ENCODE assay signal across 1 cellular context in the genomic region with DNA sequence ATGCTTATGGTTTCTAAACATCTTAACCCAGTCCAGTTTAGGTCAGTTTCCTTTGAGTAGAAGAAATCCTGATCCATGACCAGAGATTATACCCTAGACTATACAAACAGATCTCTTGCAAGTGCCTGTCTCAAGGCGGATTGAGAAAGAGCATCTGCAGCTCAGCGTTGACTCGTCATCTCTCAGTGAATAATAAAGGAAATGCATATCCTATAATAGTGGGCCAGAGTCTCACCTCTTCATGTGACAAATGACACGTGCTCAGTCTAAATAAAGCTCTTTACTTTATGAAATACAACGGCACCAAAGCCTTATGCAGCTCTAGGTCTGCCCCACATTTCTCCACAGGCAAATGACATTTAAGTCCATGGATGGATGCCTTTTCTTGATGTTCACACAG.
TF ChIP-seq lines count a peak whose summit lies in the region.

No MANE protein-coding gene starts in this region.

TF ChIP-seq in SK-N-SH, 30 proteins besides CTCF, POLR2A, EP300 and RAD21 (continued from another document):
- TF ChIP-seq, protein P1, sequence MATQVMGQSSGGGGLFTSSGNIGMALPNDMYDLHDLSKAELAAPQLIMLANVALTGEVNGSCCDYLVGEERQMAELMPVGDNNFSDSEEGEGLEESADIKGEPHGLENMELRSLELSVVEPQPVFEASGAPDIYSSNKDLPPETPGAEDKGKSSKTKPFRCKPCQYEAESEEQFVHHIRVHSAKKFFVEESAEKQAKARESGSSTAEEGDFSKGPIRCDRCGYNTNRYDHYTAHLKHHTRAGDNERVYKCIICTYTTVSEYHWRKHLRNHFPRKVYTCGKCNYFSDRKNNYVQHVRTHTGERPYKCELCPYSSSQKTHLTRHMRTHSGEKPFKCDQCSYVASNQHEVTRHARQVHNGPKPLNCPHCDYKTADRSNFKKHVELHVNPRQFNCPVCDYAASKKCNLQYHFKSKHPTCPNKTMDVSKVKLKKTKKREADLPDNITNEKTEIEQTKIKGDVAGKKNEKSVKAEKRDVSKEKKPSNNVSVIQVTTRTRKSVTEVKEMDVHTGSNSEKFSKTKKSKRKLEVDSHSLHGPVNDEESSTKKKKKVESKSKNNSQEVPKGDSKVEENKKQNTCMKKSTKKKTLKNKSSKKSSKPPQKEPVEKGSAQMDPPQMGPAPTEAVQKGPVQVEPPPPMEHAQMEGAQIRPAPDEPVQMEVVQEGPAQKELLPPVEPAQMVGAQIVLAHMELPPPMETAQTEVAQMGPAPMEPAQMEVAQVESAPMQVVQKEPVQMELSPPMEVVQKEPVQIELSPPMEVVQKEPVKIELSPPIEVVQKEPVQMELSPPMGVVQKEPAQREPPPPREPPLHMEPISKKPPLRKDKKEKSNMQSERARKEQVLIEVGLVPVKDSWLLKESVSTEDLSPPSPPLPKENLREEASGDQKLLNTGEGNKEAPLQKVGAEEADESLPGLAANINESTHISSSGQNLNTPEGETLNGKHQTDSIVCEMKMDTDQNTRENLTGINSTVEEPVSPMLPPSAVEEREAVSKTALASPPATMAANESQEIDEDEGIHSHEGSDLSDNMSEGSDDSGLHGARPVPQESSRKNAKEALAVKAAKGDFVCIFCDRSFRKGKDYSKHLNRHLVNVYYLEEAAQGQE (IDR thresholded peaks at IDR 0.05; ENCODE audit: low read depth, low read length): no peak
